In genomic region chr1:202571719-202572339, GRCh38 we compare ENCODE assay signal across 8 cellular contexts.
DNase-seq lines count a peak whose midpoint lies in the region; ATAC-seq and TF ChIP-seq lines count a peak whose summit lies in the region.

No MANE protein-coding gene starts in this region.

- H3K9me3 Mint-ChIP-seq in MCF 10A (ENCODE audit: unreplicated experiment) (no peaks in the 10 kb centered on the region), mesothelial cell of epicardium (no peaks in the 10 kb centered on the region)

- POLR2A ChIA-PET in AG04450 (lab: Yijun Ruan, JAX) (no interaction called here), MCF 10A (lab: Yijun Ruan, JAX) (interaction anchor here (0.9 kb wide), 1 partner anchor 10 kb away, joined by 3 read pairs; no protein-coding TSS in a partner anchor)

- H3K4me1 Mint-ChIP-seq in MCF 10A (ENCODE audit: insufficient read depth, unreplicated experiment) = peaks cover 15% of the 10 kb centered on the region
- H3K4me1 Mint-ChIP-seq in mesothelial cell of epicardium = peaks cover 36% of the 10 kb centered on the region

- H3K27ac Mint-ChIP-seq in MCF 10A (ENCODE audit: low read depth, unreplicated experiment) (no peak overlapping the region), mesothelial cell of epicardium (no peak overlapping the region)

- no peak overlapping the region for H3K4me3 ChIP-seq in AG04450 (ENCODE audit: low read depth, low read length)

- no peak overlapping the region for H3K4me3 Mint-ChIP-seq in MCF 10A (ENCODE audit: unreplicated experiment)
- no peak overlapping the region for H3K4me3 Mint-ChIP-seq in mesothelial cell of epicardium

- intact Hi-C loops in MCF 10A (cut with micrococcal nuclease) = loop anchor here (1.0 kb wide), 2 partner anchors 28 to 71 kb away; no protein-coding TSS in a partner anchor

- no peaks in the 10 kb centered on the region for H3K9me3 ChIP-seq in AG04450 (ENCODE audit: control insufficient read depth, insufficient read depth, low read length)

- H3K27ac ChIP-seq in AG04450 (ENCODE audit: low read depth, low read length) = no peak overlapping the region

- CTCF ChIA-PET in AG04450 (lab: Charles Lee) (interaction anchor here (0.6 to 2.4 kb wide), 21 partner anchors 10 to 228 kb away, joined by 3 to 13 read pairs (median 5); no protein-coding TSS in a partner anchor), MCF 10A (lab: Yijun Ruan, JAX) (interaction anchor here (0.6 to 3.0 kb wide), 30 partner anchors 10 to 627 kb away, joined by 3 to 26 read pairs (median 3); no protein-coding TSS in a partner anchor)

- H3K36me3 Mint-ChIP-seq in MCF 10A (ENCODE audit: insufficient read depth, unreplicated experiment) (peaks cover 18% of the 10 kb centered on the region), mesothelial cell of epicardium (peaks cover 2% of the 10 kb centered on the region)

- no peaks in the 10 kb centered on the region for H3K27me3 ChIP-seq in AG04450 (ENCODE audit: control insufficient read depth, insufficient read depth, low read length)

- no peak for ATAC-seq in GM21367 (IDR thresholded peaks at IDR 0.05; ENCODE audit: unreplicated experiment)
- ATAC-seq in GM21529 (IDR thresholded peaks at IDR 0.05; ENCODE audit: unreplicated experiment) = no peak

- BruUV-seq in MCF 10A (replicated peaks; lab: Mats Ljungman, UMichigan) = no TSS peak

- in situ Hi-C loops in G401 (cut with HindIII; ENCODE audit: low sequenced_read_pairs) = no loop called here

- TF ChIP-seq CTCF in AG04450 (IDR thresholded peaks at IDR 0.05; ENCODE audit: low read depth, low read length) (peak; percentile 87), MCF 10A (IDR thresholded peaks at IDR 0.05; ENCODE audit: unreplicated experiment) (peak; percentile 81), mesothelial cell of epicardium (IDR thresholded peaks at IDR 0.05; ENCODE audit: unreplicated experiment) (peak; percentile 70)

- DNase-seq in AG04450 (ENCODE audit: low read depth, low spot score) = no peak
- peak; percentile 55 for DNase-seq in G401 (ENCODE audit: low spot score)
- DNase-seq in NCI-H526 treated with DMSO at 0.1 percent for 48 hours (lab: John Stamatoyannopoulos, UW) = peak; percentile 1
- peak; percentile 74 for DNase-seq in MCF 10A (ENCODE audit: unreplicated experiment)
- no peak for DNase-seq in mesothelial cell of epicardium (ENCODE audit: low spot score in 2 of 2, unreplicated experiment in 2 of 2)
- no peak for DNase-seq in NCI-H187 treated with DMSO at 0.1 percent for 48 hours (lab: John Stamatoyannopoulos, UW)

- no peaks in the 10 kb centered on the region for H3K27me3 Mint-ChIP-seq in MCF 10A (ENCODE audit: insufficient read depth, unreplicated experiment)
- H3K27me3 Mint-ChIP-seq in mesothelial cell of epicardium (ENCODE audit: low read depth) = no peaks in the 10 kb centered on the region

Comparison
In these comparisons a context has a peak if more than half of its experiments do, and no peak if none do; other contexts are left out.
1. DNase-seq: peak in G401 (single experiment), NCI-H526 treated with DMSO at 0.1 percent for 48 hours (single experiment) and MCF 10A (single experiment); none in AG04450 (single experiment), mesothelial cell of epicardium (0 of 2) and NCI-H187 treated with DMSO at 0.1 percent for 48 hours (single experiment).
2. Peak in every context shown above with its lines, with median percentiles within 50 percentile points of each other: CTCF ChIP-seq.